Comparison of ENCODE assay signal across 1 cellular context in the genomic region with DNA sequence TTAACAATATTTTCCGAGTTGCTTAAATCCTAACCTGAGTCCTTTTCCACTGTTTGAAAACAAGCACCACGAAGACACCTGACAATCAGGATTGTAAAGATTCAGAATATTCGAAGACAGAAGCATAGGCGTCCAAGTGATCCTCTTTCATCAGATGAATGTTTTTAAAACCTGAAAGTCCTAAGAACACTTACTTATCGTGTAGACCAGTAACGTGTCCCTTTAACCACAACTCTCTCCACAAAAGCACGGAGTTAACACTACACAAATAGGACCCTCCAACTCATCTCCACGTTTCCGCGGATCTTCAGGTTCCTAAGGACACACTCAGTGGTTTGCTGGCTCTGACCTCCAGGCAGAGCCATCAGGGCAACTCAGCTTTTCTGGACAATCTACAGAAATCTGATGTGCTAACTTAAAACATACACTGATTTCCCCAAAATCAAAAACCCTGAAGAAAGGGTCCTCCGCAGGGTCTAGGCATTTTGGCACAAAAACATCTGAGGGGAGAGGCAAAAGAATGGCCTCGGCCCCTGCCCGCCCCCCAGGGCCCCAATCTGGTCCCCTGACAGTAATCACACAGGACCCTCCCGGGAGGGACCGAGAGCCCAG.
TF ChIP-seq lines count a peak whose summit lies in the region.

No MANE protein-coding gene starts in this region.

TF ChIP-seq in IMR-90, 13 proteins besides CTCF, POLR2A, EP300 and RAD21 (continued from another document):
- no peak for TF ChIP-seq RCOR1 (IDR thresholded peaks at IDR 0.05; ENCODE audit: insufficient replicate concordance, low read length)
- TF ChIP-seq BHLHE40 (IDR thresholded peaks at IDR 0.05; ENCODE audit: low read depth, low read length), result no peak
- no peak for TF ChIP-seq CHD1 (IDR thresholded peaks at IDR 0.05; ENCODE audit: low read depth, low read length)
TF ChIP-seq in IMR-90: peak in this region for 0.
